In genomic region chr20:18793625-18794427, GRCh38 we compare ENCODE assay signal across 7 cellular contexts. TPM values are rescaled to one million over a fixed set of nuclear protein-coding genes. Genes with fewer than 3 reads are reported as not detected.
A peak's percentile ranks its signal among the peaks of the same experiment; 100 is the strongest.
DNase-seq lines count a peak whose midpoint lies in the region; ATAC-seq, FAIRE-seq and TF ChIP-seq lines count a peak whose summit lies in the region.

No MANE protein-coding gene starts in this region.

- H3K27ac ChIP-seq in K562 (ENCODE audit: extremely low read depth, low read depth, low read length) = peak overlapping the region; percentile 36; the same call in 1 of the 3 replicates

- in situ Hi-C loops in K562 (cut with MboI) = no loop called here

- CTCF ChIA-PET in K562 (lab: Yijun Ruan, JAX; ENCODE audit: low intra/inter-chr PET ratio) = no interaction called here

- no peaks in the 10 kb centered on the region for H3K79me2 ChIP-seq in K562 (ENCODE audit: control insufficient read depth, insufficient read depth, low read length)

- H4K20me1 ChIP-seq in K562 (replicated peaks; ENCODE audit: control insufficient read depth, insufficient read depth, low read length) = no peaks in the 10 kb centered on the region

- H3K4me2 ChIP-seq in K562 (ENCODE audit: insufficient read depth, low read length) = peak overlapping the region; percentile 88

- FAIRE-seq in K562 (lab: Jason Lieb, UNC) = peak; percentile 99

- BruUV-seq in K562 (replicated peaks; lab: Mats Ljungman, UMichigan) = no TSS peak

- peak overlapping the region; percentile 86 for H2AFZ ChIP-seq in K562 (ENCODE audit: low read depth, low read length)

- H3K36me3 ChIP-seq in K562 (ENCODE audit: control insufficient read depth, insufficient read depth, low read length) = no peaks in the 10 kb centered on the region

- 5% methylated on average over 26 of the region's 29 CpGs for WGBS in K562 (ENCODE audit: insufficient coverage, low coverage, missing lambda C conversion rate)

- ATAC-seq in GM18505 (IDR thresholded peaks at IDR 0.05; ENCODE audit: unreplicated experiment) = peak; percentile 98
- peak; percentile 98 for ATAC-seq in HG02970 (IDR thresholded peaks at IDR 0.05; ENCODE audit: low FRiP score, unreplicated experiment)
- peak; percentile 99 for ATAC-seq in K562
- ATAC-seq in sciatic nerve = peak; percentile 99

- H3K9me3 ChIP-seq in K562 (replicated peaks; ENCODE audit: control insufficient read depth, insufficient read depth, low read depth, low read length) = no peaks in the 10 kb centered on the region

- peak; percentile 37 for DNase-seq in NCI-H187 treated with DMSO at 0.1 percent for 48 hours (lab: John Stamatoyannopoulos, UW)
- DNase-seq in T1000 (lab: John Stamatoyannopoulos, UW) = peak; percentile 42
- peak; percentile 78 to 90 (median 80) for DNase-seq in K562 (ENCODE audit: extremely low read depth in 1 of 4, low spot score in 3 of 4)
- DNase-seq in iPS DF 19.7 (ENCODE audit: low read depth, low spot score) = peak; percentile 88
- DNase-seq in sciatic nerve (ENCODE audit: low spot score) = peak; percentile 92

- H3K4me1 ChIP-seq in K562 (replicated peaks in 1 of 2; ENCODE audit: control insufficient read depth in 2 of 2, insufficient read depth in 2 of 2, low read length in 2 of 2) = no peaks in the 10 kb centered on the region

- POLR2A ChIA-PET in K562 (lab: Yijun Ruan, JAX) = interaction anchor here (0.6 to 1.0 kb wide), 4 partner anchors 15 to 740 kb away, joined by 3 to 5 read pairs (median 3); no protein-coding TSS in a partner anchor

- no peaks in the 10 kb centered on the region for H3K9me1 ChIP-seq in K562 (ENCODE audit: control insufficient read depth, insufficient read depth, low read length)

- H3K9ac ChIP-seq in K562 (ENCODE audit: insufficient read depth in 1 of 2, low read depth in 2 of 2, low read length in 2 of 2) = peak overlapping the region; percentile 52 to 88

- peak overlapping the region; percentile 48 for H3K4me3 ChIP-seq in K562

- TF ChIP-seq CTCF in K562 (IDR thresholded peaks at IDR 0.05 in 2 of 3, conservative IDR thresholded peaks at IDR 0.05 in 1 of 3; ENCODE audit: insufficient read depth in 2 of 3, low read depth in 1 of 3, low read length in 3 of 3) = 0 out of 6 replicates have a peak, but pooled peaks have one; percentile 11 to 22 (median 20)

- no peaks in the 10 kb centered on the region for H3K27me3 ChIP-seq in K562 (ENCODE audit: control insufficient read depth in 2 of 2, insufficient read depth in 2 of 2, low read length in 2 of 2)

- no peak for TF ChIP-seq EP300 in K562 (IDR thresholded peaks at IDR 0.05; ENCODE audit: low read length)

- peak; percentile 83 for TF ChIP-seq POLR2A in GM18505 (IDR thresholded peaks at IDR 0.05; ENCODE audit: borderline replicate concordance, extremely low read depth, insufficient read depth, insufficient read length)
- TF ChIP-seq POLR2A in K562 (conservative IDR thresholded peaks at IDR 0.05) = peak; percentile 64

- intact Hi-C loops in K562 (cut with micrococcal nuclease) (loop anchor here (10.0 kb wide), 1 partner anchor 159 kb away; no protein-coding TSS in a partner anchor), sciatic nerve (cut with DNase I) (no loop called here)

- peak in 1 of 2 experiments; percentile 42; a peak in 3 of 4 replicates for TF ChIP-seq RAD21 in K562 (CRISPR knock-in tag; conservative IDR thresholded peaks at IDR 0.05 in 1 of 2, IDR thresholded peaks at IDR 0.05 in 1 of 2)

TF ChIP-seq in K562, 482 proteins besides CTCF, POLR2A, EP300 and RAD21 (continues in another document):
- TF ChIP-seq RCOR1 (IDR thresholded peaks at IDR 0.05; ENCODE audit: borderline replicate concordance in 1 of 2, low read depth in 2 of 2, low read length in 2 of 2) (peak in 1 of 2 experiments; percentile 3; a peak in 1 of 4 replicates), CCAR2 (IDR thresholded peaks at IDR 0.05; ENCODE audit: low read depth, low read length) (no peak), SOX6 (IDR thresholded peaks at IDR 0.05) (0 out of 2 replicates have a peak, but pooled peaks have one; percentile 10), PHF8 (IDR thresholded peaks at IDR 0.05; ENCODE audit: borderline replicate concordance, low read length) (peak; percentile 71; the same call in 1 of the 2 replicates), GABPA (tag; conservative IDR thresholded peaks at IDR 0.05; ENCODE audit: low read depth) (peak; percentile 95), SMAD4 (CRISPR knock-in tag; conservative IDR thresholded peaks at IDR 0.05) (no peak), GABPB1 (CRISPR knock-in tag; IDR thresholded peaks at IDR 0.05) (peak; percentile 96), ZNF76 (CRISPR knock-in tag; IDR thresholded peaks at IDR 0.05; ENCODE audit: borderline replicate concordance) (no peak)

RNA-seq across cellular contexts. Expression of gene SCP2D1, which starts 19.8 kb away (rescaled TPM):
- total RNA-seq in K562 (2011; cell fraction: chromatin; rRNA removed; ENCODE audit: low replicate concordance) = not detected in 2 replicates
- not detected in 2 replicates for total RNA-seq in K562 (2011; cell fraction: nucleolus; rRNA removed)
- total RNA-seq in K562 (2011; cell fraction: nucleoplasm; rRNA removed) = not detected in 2 replicates
- total RNA-seq in K562 (2014; rRNA removed) = not detected in 2 replicates
- total RNA-seq in K562 (2014; rRNA removed; fragmentation: Illumina TruSeq; extraction: Trizol) = not detected in 2 replicates
- total RNA-seq in K562 (2015; rRNA removed; fragmentation: Illumina TruSeq; extraction: Trizol) = not detected in 2 replicates
- total RNA-seq in K562 (2021) = not detected in 2 replicates
- polyA plus RNA-seq in K562 (2011; rRNA removed) = not detected in 2 replicates
- polyA plus RNA-seq in K562 (2011; cell fraction: cytosol; rRNA removed) = not detected in 2 replicates
- not detected in 2 replicates for polyA plus RNA-seq in K562 (2011; cell fraction: nucleus; rRNA removed)
- polyA plus RNA-seq in K562 (2012) = not detected in 2 replicates
- not detected in 2 replicates for polyA plus RNA-seq in K562 (2014; fragmentation: Illumina TruSeq; extraction: Trizol)
- not detected for polyA plus RNA-seq in K562 (2014; fragmentation: Nextera tagmentation; extraction: Ambion mirVana)
- not detected in 2 replicates for polyA plus RNA-seq in K562 (2014; rRNA removed)
- polyA minus RNA-seq in K562 (2011; rRNA and poly(A)+ RNA removed) = not detected in 2 replicates
- not detected in 2 replicates for polyA minus RNA-seq in K562 (2011; cell fraction: cytosol; rRNA and poly(A)+ RNA removed)
- polyA minus RNA-seq in K562 (2011; cell fraction: nucleus; rRNA and poly(A)+ RNA removed) = not detected in 2 replicates
- not detected for total RNA-seq in sciatic nerve

Comparison
In these comparisons a context has a peak if more than half of its experiments do, and no peak if none do; other contexts are left out.
1. Peak in every context shown above with its lines: DNase-seq, ATAC-seq, H3K4me3 ChIP-seq and H3K27ac ChIP-seq.
2. DNase-seq: peak in every context shown above with its lines; median percentile 92 in sciatic nerve; 88 in iPS DF 19.7; 80 in K562; 42 in T1000; 37 in NCI-H187 treated with DMSO at 0.1 percent for 48 hours.